In genomic region chr11:125887373-125888324, GRCh38 we compare ENCODE assay signal across 1 cellular context.
TF ChIP-seq lines count a peak whose summit lies in the region.

Gene HYLS1, plus strand, starts transcription at chr11:125887668. Its CDS starts 11,701 bp downstream, at chr11:125899369.

TF ChIP-seq in HepG2, 621 proteins besides CTCF, POLR2A, EP300 and RAD21 (continued from another document and continues in another):
- TF ChIP-seq FOXC1 (CRISPR knock-in tag; IDR thresholded peaks at IDR 0.05; ENCODE audit: borderline replicate concordance) (no peak), ZIK1 (CRISPR knock-in tag; IDR thresholded peaks at IDR 0.05; ENCODE audit: borderline replicate concordance, low read depth) (no peak), GLI4 (CRISPR knock-in tag; IDR thresholded peaks at IDR 0.05; ENCODE audit: borderline replicate concordance) (no peak), ZNF546 (CRISPR knock-in tag; conservative IDR thresholded peaks at IDR 0.05) (0 out of 2 replicates have a peak, but pooled peaks have one; percentile 77), SYNCRIP (IDR thresholded peaks at IDR 0.05; ENCODE audit: insufficient read depth, low read depth, low read length) (no peak), ZFP36 (IDR thresholded peaks at IDR 0.05; ENCODE audit: borderline replicate concordance, low read depth, low read length, partially characterized antibody) (no peak), ZC3H4 (CRISPR knock-in tag; IDR thresholded peaks at IDR 0.05; ENCODE audit: borderline replicate concordance) (no peak), GRHL1 (CRISPR knock-in tag; conservative IDR thresholded peaks at IDR 0.05) (no peak), PHF8 (CRISPR knock-in tag; IDR thresholded peaks at IDR 0.05) (peak; percentile 91), HINFP (CRISPR knock-in tag; IDR thresholded peaks at IDR 0.05; ENCODE audit: low read depth) (no peak), ZNF772 (CRISPR knock-in tag; IDR thresholded peaks at IDR 0.05) (no peak; the same call in 1 of the 2 replicates), CREB1 (IDR thresholded peaks at IDR 0.05) (no peak), CREB1 (CRISPR knock-in tag; IDR thresholded peaks at IDR 0.05) (no peak), ZNF543 (CRISPR knock-in tag; IDR thresholded peaks at IDR 0.05) (no peak), ZBTB3 (CRISPR knock-in tag; IDR thresholded peaks at IDR 0.05; ENCODE audit: borderline replicate concordance, low read depth) (no peak), MTF2 (CRISPR knock-in tag; IDR thresholded peaks at IDR 0.05; ENCODE audit: borderline replicate concordance) (no peak), HMGXB3 (CRISPR knock-in tag; IDR thresholded peaks at IDR 0.05; ENCODE audit: borderline replicate concordance) (no peak), NFATC3 (CRISPR knock-in tag; IDR thresholded peaks at IDR 0.05) (no peak), HNF4A (CRISPR knock-in tag; IDR thresholded peaks at IDR 0.05) (peak; percentile 7; the same call in 1 of the 2 replicates), ZFP1 (CRISPR knock-in tag; IDR thresholded peaks at IDR 0.05) (no peak), CEBPG (CRISPR knock-in tag; IDR thresholded peaks at IDR 0.05) (no peak), ZNF274 (CRISPR knock-in tag; IDR thresholded peaks at IDR 0.05) (no peak), ZFAT (CRISPR knock-in tag; conservative IDR thresholded peaks at IDR 0.05) (no peak), KDM3A (CRISPR knock-in tag; IDR thresholded peaks at IDR 0.05; ENCODE audit: low read depth) (0 out of 2 replicates have a peak, but pooled peaks have one; percentile 29), TP53 (CRISPR knock-in tag; conservative IDR thresholded peaks at IDR 0.05) (no peak), ZNF101 (CRISPR knock-in tag; IDR thresholded peaks at IDR 0.05; ENCODE audit: borderline replicate concordance, low read depth) (no peak), HDAC6 (IDR thresholded peaks at IDR 0.05; ENCODE audit: low read depth, low read length) (no peak), KLF13 (CRISPR knock-in tag; IDR thresholded peaks at IDR 0.05) (no peak), ZNF816 (CRISPR knock-in tag; IDR thresholded peaks at IDR 0.05; ENCODE audit: borderline replicate concordance) (no peak), DNMT3B (CRISPR knock-in tag; conservative IDR thresholded peaks at IDR 0.05) (no peak), SP2 (CRISPR knock-in tag; IDR thresholded peaks at IDR 0.05) (peak; percentile 27; the same call in 1 of the 2 replicates), ZNF670 (CRISPR knock-in tag; IDR thresholded peaks at IDR 0.05; ENCODE audit: borderline replicate concordance) (no peak), ZNF180 (CRISPR knock-in tag; IDR thresholded peaks at IDR 0.05; ENCODE audit: borderline replicate concordance, low read depth) (no peak), PHB2 (IDR thresholded peaks at IDR 0.05; ENCODE audit: partially characterized antibody) (no peak), ZBTB21 (CRISPR knock-in tag; IDR thresholded peaks at IDR 0.05) (no peak), MBD4 (IDR thresholded peaks at IDR 0.05; ENCODE audit: borderline replicate concordance, low read length) (no peak), JDP2 (CRISPR knock-in tag; IDR thresholded peaks at IDR 0.05; ENCODE audit: borderline replicate concordance) (no peak), PRDM15 (CRISPR knock-in tag; IDR thresholded peaks at IDR 0.05) (no peak; the same call in 1 of the 2 replicates), PAXIP1 (CRISPR knock-in tag; conservative IDR thresholded peaks at IDR 0.05) (no peak; the same call in 1 of the 2 replicates), PHF20 (CRISPR knock-in tag; IDR thresholded peaks at IDR 0.05) (peak; percentile 64), ZNF501 (CRISPR knock-in tag; IDR thresholded peaks at IDR 0.05) (peak; percentile 75), ZBTB38 (CRISPR knock-in tag; IDR thresholded peaks at IDR 0.05) (peak; percentile 48; the same call in 1 of the 2 replicates), RXRB (CRISPR knock-in tag; IDR thresholded peaks at IDR 0.05; ENCODE audit: borderline replicate concordance) (peak; percentile 21; the same call in 1 of the 2 replicates), ZNF33B (CRISPR knock-in tag; IDR thresholded peaks at IDR 0.05) (peak; percentile 69; the same call in 1 of the 2 replicates), PBX3 (CRISPR knock-in tag; IDR thresholded peaks at IDR 0.05; ENCODE audit: borderline replicate concordance) (no peak), AGO2 (optimal IDR thresholded peaks at IDR 0.05; ENCODE audit: low read depth, low read length) (peak; percentile 47), DPF2 (CRISPR knock-in tag; IDR thresholded peaks at IDR 0.05; ENCODE audit: borderline replicate concordance, low read depth) (no peak), MNT (IDR thresholded peaks at IDR 0.05) (no peak), MLLT10 (CRISPR knock-in tag; IDR thresholded peaks at IDR 0.05) (no peak), NRL (CRISPR knock-in tag; IDR thresholded peaks at IDR 0.05; ENCODE audit: borderline replicate concordance) (0 out of 2 replicates have a peak, but pooled peaks have one; percentile 72), ZNF652 (CRISPR knock-in tag; IDR thresholded peaks at IDR 0.05; ENCODE audit: borderline replicate concordance, low read depth) (no peak), ZNF549 (CRISPR knock-in tag; IDR thresholded peaks at IDR 0.05) (no peak), ZNF282 (IDR thresholded peaks at IDR 0.05; ENCODE audit: partially characterized antibody) (no peak), ZNF616 (CRISPR knock-in tag; IDR thresholded peaks at IDR 0.05; ENCODE audit: low read depth) (no peak; the same call in 1 of the 2 replicates), ZNF761 (CRISPR knock-in tag; conservative IDR thresholded peaks at IDR 0.05) (no peak)
